In genomic region chr11:61756452-61757212, GRCh38 we compare ENCODE assay signal across 1 cellular context.
A peak's percentile ranks its signal among the peaks of the same experiment; 100 is the strongest.
TF ChIP-seq lines count a peak whose summit lies in the region.

No MANE protein-coding gene starts in this region.

TF ChIP-seq in GM12878, 131 proteins besides CTCF, POLR2A, EP300 and RAD21 (continued from another document and continues in another):
- TF ChIP-seq CUX1 (IDR thresholded peaks at IDR 0.05; ENCODE audit: insufficient replicate concordance, low read depth, low read length) (peak; percentile 82), RELA (IDR thresholded peaks at IDR 0.05; ENCODE audit: borderline replicate concordance, partially characterized antibody) (peak; percentile 95), RBBP5 (conservative IDR thresholded peaks at IDR 0.05) (no peak), ZNF217 (IDR thresholded peaks at IDR 0.05) (0 out of 2 replicates have a peak, but pooled peaks have one; percentile 34), ZNF687 (IDR thresholded peaks at IDR 0.05) (peak; percentile 95), STAT1 (conservative IDR thresholded peaks at IDR 0.05) (no peak), ZNF384 (IDR thresholded peaks at IDR 0.05; ENCODE audit: borderline replicate concordance, low read depth, low read length) (no peak), YBX1 (IDR thresholded peaks at IDR 0.05) (peak; percentile 98), NFXL1 (IDR thresholded peaks at IDR 0.05; ENCODE audit: borderline replicate concordance) (no peak), NFYA (IDR thresholded peaks at IDR 0.05; ENCODE audit: borderline replicate concordance, low read depth, low read length) (no peak), NRF1 (conservative IDR thresholded peaks at IDR 0.05; ENCODE audit: low read depth, low read length) (no peak), POLR2AphosphoS5 (IDR thresholded peaks at IDR 0.05; ENCODE audit: low read length) (peak; percentile 55; the same call in 1 of the 2 replicates), CBX5 (IDR thresholded peaks at IDR 0.05; ENCODE audit: low read depth) (no peak), MYB (IDR thresholded peaks at IDR 0.05; ENCODE audit: borderline replicate concordance, low read depth, low read length) (no peak), ATF2 (IDR thresholded peaks at IDR 0.05; ENCODE audit: low read length) (no peak), ELK1 (IDR thresholded peaks at IDR 0.05; ENCODE audit: low read depth, low read length) (0 out of 2 replicates have a peak, but pooled peaks have one; percentile 44), PAX5 (IDR thresholded peaks at IDR 0.05; ENCODE audit: borderline replicate concordance, low read depth, low read length) (peak; percentile 40; the same call in 1 of the 2 replicates), CREM (IDR thresholded peaks at IDR 0.05; ENCODE audit: low read depth) (no peak; the same call in 1 of the 2 replicates), CBFB (IDR thresholded peaks at IDR 0.05; ENCODE audit: low read depth) (no peak), BCL3 (IDR thresholded peaks at IDR 0.05; ENCODE audit: borderline replicate concordance, insufficient read depth, low read depth, low read length, poor library complexity, severe bottlenecking) (no peak), KDM1A (IDR thresholded peaks at IDR 0.05; ENCODE audit: borderline replicate concordance) (no peak), KLF5 (IDR thresholded peaks at IDR 0.05; ENCODE audit: partially characterized antibody) (no peak), TARDBP (IDR thresholded peaks at IDR 0.05; ENCODE audit: borderline replicate concordance) (no peak), JUND (IDR thresholded peaks at IDR 0.05; ENCODE audit: low read depth, low read length) (peak; percentile 68), SRF (IDR thresholded peaks at IDR 0.05; ENCODE audit: low read depth in 2 of 2, low read length in 2 of 2) (no peak), ZBTB4 (CRISPR knock-in tag; IDR thresholded peaks at IDR 0.05) (no peak), TBL1XR1 (IDR thresholded peaks at IDR 0.05; ENCODE audit: low read depth, low read length) (peak; percentile 81; the same call in 1 of the 2 replicates), IRF5 (IDR thresholded peaks at IDR 0.05; ENCODE audit: borderline replicate concordance) (no peak), MYC (IDR thresholded peaks at IDR 0.05; ENCODE audit: insufficient read depth, insufficient read length, insufficient replicate concordance, low read length, severe bottlenecking) (no peak), USF2 (IDR thresholded peaks at IDR 0.05; ENCODE audit: borderline replicate concordance, low read depth, low read length) (no peak), KAT2A (conservative IDR thresholded peaks at IDR 0.05; ENCODE audit: control insufficient read depth, low read depth, low read length) (no peak), CEBPZ (IDR thresholded peaks at IDR 0.05; ENCODE audit: low read depth, low read length) (no peak), MEF2B (IDR thresholded peaks at IDR 0.05; ENCODE audit: partially characterized antibody, poor library complexity, severe bottlenecking) (peak; percentile 100)
